ENCODE assay signal across 8 cellular contexts in genomic region chr1:55212349-55213028, GRCh38. TPM values are rescaled to one million over a fixed set of nuclear protein-coding genes. Genes with fewer than 3 reads are reported as not detected.
A peak's percentile ranks its signal among the peaks of the same experiment; 100 is the strongest.
DNase-seq lines count a peak whose midpoint lies in the region; ATAC-seq and TF ChIP-seq lines count a peak whose summit lies in the region.

No MANE protein-coding gene starts in this region.

- H3K27ac Mint-ChIP-seq in activated CD4-positive, alpha-beta T cell treated with anti-CD3 and anti-CD28 coated beads, Interleukin-2, amount 10 ng/mL, durations not matched to agents 7 days and 5 days, result peak overlapping the region; percentile 93

- peak overlapping the region; percentile 94 for H3K4me3 Mint-ChIP-seq in activated CD4-positive, alpha-beta T cell treated with anti-CD3 and anti-CD28 coated beads, Interleukin-2, amount 10 ng/mL, durations not matched to agents 7 days and 5 days

- H3K4me1 ChIP-seq in cardiac muscle cell (ENCODE audit: low read depth) (peaks cover 30% of the 10 kb centered on the region), iPS-20b (ENCODE audit: insufficient read depth, low read length) (peaks cover 31% of the 10 kb centered on the region), tibial artery (peaks cover 0 to 69% (median 31%) of the 10 kb centered on the region in 4 donors)

- no peaks in the 10 kb centered on the region for H3K9me3 Mint-ChIP-seq in activated CD4-positive, alpha-beta T cell treated with anti-CD3 and anti-CD28 coated beads, Interleukin-2, amount 10 ng/mL, durations not matched to agents 7 days and 5 days

- no peaks in the 10 kb centered on the region for H3K36me3 ChIP-seq in cardiac muscle cell
- no peaks in the 10 kb centered on the region for H3K36me3 ChIP-seq in iPS-20b (ENCODE audit: insufficient read depth, low read depth, low read length)
- no peaks in the 10 kb centered on the region for H3K36me3 ChIP-seq in tibial artery

- H3K27ac ChIP-seq in cardiac muscle cell (no peak overlapping the region), iPS-20b (ENCODE audit: low read length) (no peak overlapping the region), tibial artery (peak overlapping the region in 1 of 2 donors; percentile 97)

- intact Hi-C loops in left cardiac atrium (cut with DNase I), result loop anchor here (10.0 kb wide), 2 partner anchors 48 to 58 kb away; no protein-coding TSS in a partner anchor
- intact Hi-C loops in tibial artery (cut with DNase I; ENCODE audit: low total_unique reads), result no loop called here

- ATAC-seq in left cardiac atrium (no peak), GM18870 (IDR thresholded peaks at IDR 0.05; ENCODE audit: unreplicated experiment) (no peak), HG03521 (IDR thresholded peaks at IDR 0.05; ENCODE audit: unreplicated experiment) (no peak)

- no peaks in the 10 kb centered on the region for H3K27me3 Mint-ChIP-seq in activated CD4-positive, alpha-beta T cell treated with anti-CD3 and anti-CD28 coated beads, Interleukin-2, amount 10 ng/mL, durations not matched to agents 7 days and 5 days

- peaks cover 68% of the 10 kb centered on the region for H3K4me1 Mint-ChIP-seq in activated CD4-positive, alpha-beta T cell treated with anti-CD3 and anti-CD28 coated beads, Interleukin-2, amount 10 ng/mL, durations not matched to agents 7 days and 5 days

- no peak for TF ChIP-seq CTCF in cardiac muscle cell (IDR thresholded peaks at IDR 0.05; ENCODE audit: low read depth, low read length)
- TF ChIP-seq CTCF in tibial artery (IDR thresholded peaks at IDR 0.05), result no peak

- H3K9me3 ChIP-seq in cardiac muscle cell (ENCODE audit: low read depth) (no peaks in the 10 kb centered on the region), iPS-20b (ENCODE audit: insufficient read depth, low read depth, low read length) (no peaks in the 10 kb centered on the region), tibial artery (no peaks in the 10 kb centered on the region)

- POLR2A ChIA-PET in activated CD4-positive, alpha-beta T cell treated with anti-CD3 and anti-CD28 coated beads, Interleukin-2, amount 10 ng/mL, durations not matched to agents 7 days and 5 days (lab: Charles Lee), result interaction anchor here (0.5 to 0.6 kb wide), 2 partner anchors 12 to 69 kb away, joined by 4 read pairs; no protein-coding TSS in a partner anchor

- H3K9ac ChIP-seq in iPS-20b (ENCODE audit: low read depth, low read length), result peak overlapping the region; percentile 9; the same call in 1 of the 2 replicates

- H3K36me3 Mint-ChIP-seq in activated CD4-positive, alpha-beta T cell treated with anti-CD3 and anti-CD28 coated beads, Interleukin-2, amount 10 ng/mL, durations not matched to agents 7 days and 5 days (ENCODE audit: low read depth), result peaks cover 18% of the 10 kb centered on the region

- CTCF ChIA-PET in activated CD4-positive, alpha-beta T cell treated with anti-CD3 and anti-CD28 coated beads, Interleukin-2, amount 10 ng/mL, durations not matched to agents 7 days and 5 days (lab: Charles Lee), result interaction anchor here (0.7 kb wide), 1 partner anchor 12 kb away, joined by 3 read pairs; no protein-coding TSS in a partner anchor

- DNase-seq in cardiac muscle cell (ENCODE audit: low read depth in 1 of 2, low spot score in 1 of 2) (no peak), left cardiac atrium (no peak), tibial artery (no peak), mesenteric fat pad (ENCODE audit: low spot score) (no peak)
- no peak for DNase-seq in activated CD4-positive, alpha-beta T cell treated with anti-CD3 and anti-CD28 coated beads, Interleukin-2, amount 10 ng/mL, durations not matched to agents 7 days and 5 days

- peak overlapping the region; percentile 61 for H3K4me3 ChIP-seq in cardiac muscle cell
- peak overlapping the region; percentile 89 for H3K4me3 ChIP-seq in iPS-20b (ENCODE audit: low read length)
- peak overlapping the region; percentile 84 to 93 for H3K4me3 ChIP-seq in tibial artery

- H3K27me3 ChIP-seq in cardiac muscle cell (no peaks in the 10 kb centered on the region), iPS-20b (ENCODE audit: insufficient read depth, low read length) (peaks cover 18% of the 10 kb centered on the region), tibial artery (no peaks in the 10 kb centered on the region)

RNA-seq across cellular contexts. Expression of gene USP24, which starts 2.7 kb away (rescaled TPM):
- total RNA-seq in cardiac muscle cell, result 15.3 and 34.9 TPM in 2 replicates
- 8.0 and 12.6 TPM in 2 replicates for polyA plus RNA-seq in cardiac muscle cell
- 10 to 100 TPM; 31.8 to 33.6 TPM for total RNA-seq in left cardiac atrium
- total RNA-seq in activated CD4-positive, alpha-beta T cell treated with anti-CD3 and anti-CD28 coated beads, Interleukin-2, amount 10 ng/mL, durations not matched to agents 7 days and 5 days, result 10 to 100 TPM; 37.5 to 39.9 TPM
- total RNA-seq in mesenteric fat pad, result 59.8 TPM
